8 cellular contexts compared by ENCODE assay signal in genomic region chr19:14255902-14256649, GRCh38. TPM values are rescaled to one million over a fixed set of nuclear protein-coding genes. Genes with fewer than 3 reads are reported as not detected.
DNase-seq lines count a peak whose midpoint lies in the region; ATAC-seq, FAIRE-seq and TF ChIP-seq lines count a peak whose summit lies in the region.
"Not testable (repeated sequence)": the region's sequence is repeated elsewhere in the genome, so short reads cannot be mapped to it uniquely, and the experiment has no call there.

No MANE protein-coding gene starts in this region.

- H3K4me1 ChIP-seq in HEK293 (ENCODE audit: control insufficient read depth, insufficient read depth, low read length); endothelial cell of umbilical vein (ENCODE audit: control insufficient read depth, extremely low read depth, insufficient read depth, low read length): not testable (repeated sequence)

- intact Hi-C loops in endothelial cell of umbilical vein (cut with micrococcal nuclease), result not testable (repeated sequence)

- ATAC-seq in activated CD4-positive, CD25-positive, alpha-beta regulatory T cell treated with anti-CD3 and anti-CD28 coated beads, Interleukin-2, amount 50 U/mL, for 24 hours, result peak; percentile 61 to 70
- peak; percentile 52 for ATAC-seq in activated naive CD8-positive, alpha-beta T cell treated with anti-CD3 and anti-CD28 coated beads, Interleukin-2, amount 50 U/mL, for 24 hours
- ATAC-seq in stimulated activated effector memory CD8-positive, alpha-beta T cell treated with anti-CD3 and anti-CD28 coated beads, Interleukin-12 subunit alpha, Interleukin-12 subunit beta, amount 100 ng/mL, for 72 hours, result peak; percentile 70

- H3K4me3 Mint-ChIP-seq in activated naive CD8-positive, alpha-beta T cell treated with anti-CD3 and anti-CD28 coated beads, Interleukin-2, amount 50 U/mL, for 24 hours; stimulated activated effector memory CD8-positive, alpha-beta T cell treated with anti-CD3 and anti-CD28 coated beads, Interleukin-12 subunit alpha, Interleukin-12 subunit beta, amount 100 ng/mL, for 72 hours: not testable (repeated sequence)

- dilution Hi-C loops in endothelial cell of umbilical vein (cut with MboI; ENCODE audit: extremely low pct_ligation_motif_present, low sequenced_read_pairs), result not testable (repeated sequence)

- H2AFZ ChIP-seq in endothelial cell of umbilical vein (ENCODE audit: low read depth, low read length), result not testable (repeated sequence)

- BruUV-seq in endothelial cell of umbilical vein (replicated peaks; lab: Mats Ljungman, UMichigan), result not testable (repeated sequence)

- H3K79me2 ChIP-seq in endothelial cell of umbilical vein (ENCODE audit: control insufficient read depth, insufficient read depth, low read length), result not testable (repeated sequence)

- not testable (repeated sequence) for H3K9me1 ChIP-seq in endothelial cell of umbilical vein (replicated peaks; ENCODE audit: control insufficient read depth, extremely low read depth, insufficient read depth, low read length)

- not testable (repeated sequence) for H3K9ac ChIP-seq in endothelial cell of umbilical vein (replicated peaks; ENCODE audit: extremely low read depth, insufficient read depth, low read length)

- CTCF ChIA-PET in HEK293 (lab: Yijun Ruan, JAX); endothelial cell of umbilical vein (lab: Charles Lee): not testable (repeated sequence)

- POLR2A ChIA-PET in HEK293 (lab: Yijun Ruan, JAX), result interaction anchor here (0.7 kb wide), 1 partner anchor 564 kb away, joined by 5 read pairs; no protein-coding TSS in a partner anchor
- POLR2A ChIA-PET in endothelial cell of umbilical vein (lab: Charles Lee), result not testable (repeated sequence)

- H3K4me2 ChIP-seq in endothelial cell of umbilical vein (ENCODE audit: insufficient read depth, low read length), result not testable (repeated sequence)

- not testable (repeated sequence) for H3K27ac ChIP-seq in HEK293 (ENCODE audit: extremely low read depth, low read depth, low read length); endothelial cell of umbilical vein (ENCODE audit: insufficient read depth, low read depth, low read length)

- H3K4me1 Mint-ChIP-seq in activated naive CD8-positive, alpha-beta T cell treated with anti-CD3 and anti-CD28 coated beads, Interleukin-2, amount 50 U/mL, for 24 hours, result peaks cover 12% of the 10 kb centered on the region
- H3K4me1 Mint-ChIP-seq in stimulated activated effector memory CD8-positive, alpha-beta T cell treated with anti-CD3 and anti-CD28 coated beads, Interleukin-12 subunit alpha, Interleukin-12 subunit beta, amount 100 ng/mL, for 72 hours, result not testable (repeated sequence)

- H3K36me3 Mint-ChIP-seq in activated naive CD8-positive, alpha-beta T cell treated with anti-CD3 and anti-CD28 coated beads, Interleukin-2, amount 50 U/mL, for 24 hours (ENCODE audit: low read depth); stimulated activated effector memory CD8-positive, alpha-beta T cell treated with anti-CD3 and anti-CD28 coated beads, Interleukin-12 subunit alpha, Interleukin-12 subunit beta, amount 100 ng/mL, for 72 hours: not testable (repeated sequence)

- not testable (repeated sequence) for H3K27ac Mint-ChIP-seq in activated naive CD8-positive, alpha-beta T cell treated with anti-CD3 and anti-CD28 coated beads, Interleukin-2, amount 50 U/mL, for 24 hours; stimulated activated effector memory CD8-positive, alpha-beta T cell treated with anti-CD3 and anti-CD28 coated beads, Interleukin-12 subunit alpha, Interleukin-12 subunit beta, amount 100 ng/mL, for 72 hours

- not testable (repeated sequence) for H3K27me3 ChIP-seq in endothelial cell of umbilical vein (ENCODE audit: control insufficient read depth in 2 of 2, insufficient read depth in 2 of 2, low read length in 2 of 2)

- FAIRE-seq in A204.1 (lab: Jason Lieb, UNC) (peak; percentile 60), endothelial cell of umbilical vein (lab: Jason Lieb, UNC) (peak; percentile 42)

- H4K20me1 ChIP-seq in endothelial cell of umbilical vein (replicated peaks; ENCODE audit: control insufficient read depth, extremely low read depth, insufficient read depth, low read length), result not testable (repeated sequence)

- DNase-seq in NCI-H82 (lab: John Stamatoyannopoulos, UW), result peak; percentile 53
- not testable (repeated sequence) for DNase-seq in activated naive CD8-positive, alpha-beta T cell treated with anti-CD3 and anti-CD28 coated beads, Interleukin-2, amount 50 U/mL, for 24 hours; endothelial cell of umbilical vein (ENCODE audit: low read depth, low spot score); stimulated activated effector memory CD8-positive, alpha-beta T cell treated with anti-CD3 and anti-CD28 coated beads, Interleukin-12 subunit alpha, Interleukin-12 subunit beta, amount 100 ng/mL, for 72 hours (ENCODE audit: low spot score in 2 of 2)
- peak; percentile 57 for DNase-seq in kidney glomerular epithelial cell (lab: John Stamatoyannopoulos, UW)

- not testable (repeated sequence) for TF ChIP-seq CTCF in HEK293 (tag by site-specific recombination; IDR thresholded peaks at IDR 0.05); endothelial cell of umbilical vein (IDR thresholded peaks at IDR 0.05; ENCODE audit: extremely low read depth in 1 of 2, insufficient read depth in 1 of 2, low read depth in 1 of 2, low read length in 2 of 2)

- H3K27me3 Mint-ChIP-seq in activated naive CD8-positive, alpha-beta T cell treated with anti-CD3 and anti-CD28 coated beads, Interleukin-2, amount 50 U/mL, for 24 hours, result not testable (repeated sequence)

- H3K36me3 ChIP-seq in HEK293 (ENCODE audit: control insufficient read depth in 2 of 2, insufficient read depth in 1 of 2, low read length in 2 of 2); endothelial cell of umbilical vein (ENCODE audit: control insufficient read depth in 2 of 2, extremely low read depth in 1 of 2, insufficient read depth in 2 of 2, low read length in 2 of 2): not testable (repeated sequence)

- not testable (repeated sequence) for TF ChIP-seq POLR2A in endothelial cell of umbilical vein (IDR thresholded peaks at IDR 0.05; ENCODE audit: low read depth, low read length)

- H3K9me3 ChIP-seq in HEK293 (ENCODE audit: control insufficient read depth, insufficient read depth, low read depth, low read length); endothelial cell of umbilical vein (replicated peaks; ENCODE audit: control insufficient read depth, insufficient read depth, low read length): not testable (repeated sequence)

- H3K9me3 Mint-ChIP-seq in activated naive CD8-positive, alpha-beta T cell treated with anti-CD3 and anti-CD28 coated beads, Interleukin-2, amount 50 U/mL, for 24 hours; stimulated activated effector memory CD8-positive, alpha-beta T cell treated with anti-CD3 and anti-CD28 coated beads, Interleukin-12 subunit alpha, Interleukin-12 subunit beta, amount 100 ng/mL, for 72 hours: not testable (repeated sequence)

- H3K4me3 ChIP-seq in HEK293 (ENCODE audit: low read depth, low read length); endothelial cell of umbilical vein (replicated peaks in 1 of 3; ENCODE audit: insufficient read depth in 1 of 3, low read depth in 1 of 3, low read length in 3 of 3): not testable (repeated sequence)

TF ChIP-seq in HEK293, 187 proteins besides CTCF, POLR2A, EP300 and RAD21:
- peak; percentile 76 for TF ChIP-seq ZNF366 (tag by site-specific recombination; conservative IDR thresholded peaks at IDR 0.05)
- TF ChIP-seq PRDM1 (tag by site-specific recombination; IDR thresholded peaks at IDR 0.05), result peak; percentile 84
- peak; percentile 23; the same call in 1 of the 2 replicates for TF ChIP-seq SP3 (tag by site-specific recombination; IDR thresholded peaks at IDR 0.05)
- peak; percentile 41 for TF ChIP-seq SP2 (tag by site-specific recombination; IDR thresholded peaks at IDR 0.05)

RNA-seq across cellular contexts. Expression of gene ADGRL1, which starts 50.1 kb away (rescaled TPM):
- 5.4 and 7.3 TPM in 2 replicates for total RNA-seq in endothelial cell of umbilical vein
- 8.3 and 9.0 TPM in 2 replicates for polyA plus RNA-seq in endothelial cell of umbilical vein
- polyA plus RNA-seq in endothelial cell of umbilical vein (2011; cell fraction: cytosol; rRNA removed), result 2.9 and 3.6 TPM in 2 replicates
- 12.1 and 14.1 TPM in 2 replicates for polyA plus RNA-seq in endothelial cell of umbilical vein (2011; cell fraction: nucleus; rRNA removed)
- polyA plus RNA-seq in endothelial cell of umbilical vein (2012), result 3.2 and 5.6 TPM in 2 replicates
- polyA minus RNA-seq in endothelial cell of umbilical vein, result 12.1 and 24.4 TPM in 2 replicates
- 8.3 TPM for polyA minus RNA-seq in endothelial cell of umbilical vein (2011; cell fraction: cytosol; rRNA and poly(A)+ RNA removed)
- 9.6 and 16.1 TPM in 2 replicates for polyA minus RNA-seq in endothelial cell of umbilical vein (2011; cell fraction: nucleus; rRNA and poly(A)+ RNA removed)
